In genomic region chr3:60839242-60839641, GRCh38 we compare ENCODE assay signal across 16 cellular contexts.
A peak's percentile ranks its signal among the peaks of the same experiment; 100 is the strongest.
DNase-seq lines count a peak whose midpoint lies in the region; ATAC-seq, FAIRE-seq and TF ChIP-seq lines count a peak whose summit lies in the region.
"Had no signal": no experiment of that assay in that cellular context is flagged by ENCODE, and none has a peak within 500 bp of the region (broad histone marks: within the 10 kb centered on the region; RNA-seq: fewer than 3 reads in every experiment).

No MANE protein-coding gene starts in this region.

- intact Hi-C loops in left ventricle myocardium superior (cut with micrococcal nuclease), result no loop called here
- intact Hi-C loops in heart right ventricle (cut with DNase I), result no loop called here

- no peaks in the 10 kb centered on the region for H3K36me3 Mint-ChIP-seq in stimulated activated naive B cell treated with anti-CD40 and anti-IgM and Interleukin-4, amounts not matched to agents 10 μg/mL and 1 μg/mL and 100 μg/mL, for 72 hours

- TF ChIP-seq RAD21 in liver (IDR thresholded peaks at IDR 0.05), result peak; percentile 27 to 29

- FAIRE-seq in RCC 7860 (lab: Jason Lieb, UNC), result no peak

- no peak overlapping the region for H3K27ac Mint-ChIP-seq in stimulated activated naive B cell treated with anti-CD40 and anti-IgM and Interleukin-4, amounts not matched to agents 10 μg/mL and 1 μg/mL and 100 μg/mL, for 72 hours
- H3K27ac Mint-ChIP-seq: activated CD4-positive, alpha-beta T cell treated with anti-CD3 and anti-CD28 coated beads, Interleukin-2, amount 10 ng/mL, durations not matched to agents 7 days and 5 days; activated T-helper 2 cell treated with anti-CD3 and anti-CD28 coated beads, Interferon-gamma antibody, Interleukin-2, Interleukin-4, amounts not matched to agents 10 μg/mL and 5 μg/mL and 100 μg/mL, durations not matched to agents 14 hours and 24 hours and 36 hours had no signal

- no peak overlapping the region for H3K4me3 ChIP-seq in heart right ventricle
- no peak overlapping the region for H3K4me3 ChIP-seq in choroid plexus epithelial cell (ENCODE audit: low read depth, low read length)
- no peak overlapping the region for H3K4me3 ChIP-seq in liver (ENCODE audit: low read depth in 1 of 3, low read length in 3 of 3)
- H3K4me3 ChIP-seq: SK-N-MC, vagina had no signal

- TF ChIP-seq CTCF in heart right ventricle (IDR thresholded peaks at IDR 0.05) (peak in 4 of 9 donors; percentile 8 to 45 (median 32)), choroid plexus epithelial cell (conservative IDR thresholded peaks at IDR 0.05; ENCODE audit: low read depth, low read length) (no peak), liver (IDR thresholded peaks at IDR 0.05; ENCODE audit: low read depth, low read length, missing input control) (no peak)

- H3K9me3 Mint-ChIP-seq in stimulated activated naive B cell treated with anti-CD40 and anti-IgM and Interleukin-4, amounts not matched to agents 10 μg/mL and 1 μg/mL and 100 μg/mL, for 72 hours, result peaks cover 0 to 2% of the 10 kb centered on the region in 2 donors
- H3K9me3 Mint-ChIP-seq: activated CD4-positive, alpha-beta T cell treated with anti-CD3 and anti-CD28 coated beads, Interleukin-2, amount 10 ng/mL, durations not matched to agents 7 days and 5 days; activated T-helper 2 cell treated with anti-CD3 and anti-CD28 coated beads, Interferon-gamma antibody, Interleukin-2, Interleukin-4, amounts not matched to agents 10 μg/mL and 5 μg/mL and 100 μg/mL, durations not matched to agents 14 hours and 24 hours and 36 hours had no signal

- no peaks in the 10 kb centered on the region for H3K27me3 Mint-ChIP-seq in stimulated activated naive B cell treated with anti-CD40 and anti-IgM and Interleukin-4, amounts not matched to agents 10 μg/mL and 1 μg/mL and 100 μg/mL, for 72 hours
- H3K27me3 Mint-ChIP-seq: activated CD4-positive, alpha-beta T cell treated with anti-CD3 and anti-CD28 coated beads, Interleukin-2, amount 10 ng/mL, durations not matched to agents 7 days and 5 days had no signal

- H3K9me3 ChIP-seq in heart right ventricle (peaks cover 0 to under 1% (median 0%) of the 10 kb centered on the region in 11 donors), liver (ENCODE audit: control insufficient read depth in 4 of 4, low read length in 3 of 4) (no peaks in the 10 kb centered on the region)
- H3K9me3 ChIP-seq: vagina had no signal

- H3K27ac ChIP-seq in heart right ventricle (no peak overlapping the region), liver (ENCODE audit: low read depth in 1 of 2, low read length in 2 of 2) (no peak overlapping the region)
- H3K27ac ChIP-seq: epithelial cell of prostate, HL-60, SK-N-MC, vagina had no signal

- 60 to 65% methylated on average over 4 of the region's 4 CpGs for WGBS in heart right ventricle, 2 donors
- WGBS in liver, result 88% methylated on average over 4 of the region's 4 CpGs

- no peak overlapping the region for H3K9ac ChIP-seq in liver (ENCODE audit: low read depth in 1 of 2, low read length in 2 of 2)

- H3K4me1 ChIP-seq in heart right ventricle (no peaks in the 10 kb centered on the region), liver (ENCODE audit: control insufficient read depth in 4 of 4, insufficient read depth in 4 of 4, low read length in 3 of 4) (peaks cover 2 to 14% (median 10%) of the 10 kb centered on the region in 4 donors)
- H3K4me1 ChIP-seq: vagina had no signal

- H3K36me3 ChIP-seq in heart right ventricle (no peaks in the 10 kb centered on the region), liver (ENCODE audit: control insufficient read depth in 4 of 4, insufficient read depth in 3 of 4, low read depth in 1 of 4, low read length in 3 of 4) (no peaks in the 10 kb centered on the region)
- H3K36me3 ChIP-seq: vagina had no signal

- H3K27me3 ChIP-seq in heart right ventricle (no peaks in the 10 kb centered on the region), liver (ENCODE audit: control insufficient read depth in 4 of 4, insufficient read depth in 4 of 4, low read length in 3 of 4) (no peaks in the 10 kb centered on the region)
- H3K27me3 ChIP-seq: vagina had no signal

- H3K4me1 Mint-ChIP-seq in stimulated activated naive B cell treated with anti-CD40 and anti-IgM and Interleukin-4, amounts not matched to agents 10 μg/mL and 1 μg/mL and 100 μg/mL, for 72 hours, result no peaks in the 10 kb centered on the region
- H3K4me1 Mint-ChIP-seq: activated CD4-positive, alpha-beta T cell treated with anti-CD3 and anti-CD28 coated beads, Interleukin-2, amount 10 ng/mL, durations not matched to agents 7 days and 5 days had no signal

- no peak overlapping the region for H3K4me3 Mint-ChIP-seq in stimulated activated naive B cell treated with anti-CD40 and anti-IgM and Interleukin-4, amounts not matched to agents 10 μg/mL and 1 μg/mL and 100 μg/mL, for 72 hours
- H3K4me3 Mint-ChIP-seq: activated CD4-positive, alpha-beta T cell treated with anti-CD3 and anti-CD28 coated beads, Interleukin-2, amount 10 ng/mL, durations not matched to agents 7 days and 5 days had no signal

- ATAC-seq in left ventricle myocardium superior, result peak; percentile 42
- no peak for ATAC-seq in heart right ventricle
- no peak for ATAC-seq in stimulated activated naive B cell treated with anti-CD40 and anti-IgM and Interleukin-4, amounts not matched to agents 10 μg/mL and 1 μg/mL and 100 μg/mL, for 72 hours (replicated peaks)

- DNase-seq in left ventricle myocardium superior, result no peak
- no peak for DNase-seq in heart right ventricle
- DNase-seq in choroid plexus epithelial cell (ENCODE audit: low read depth), result peak; percentile 4
- DNase-seq in stimulated activated CD4-positive, alpha-beta T cell treated with anti-CD3 and anti-CD28 coated beads, Interleukin-15, amount 100 ng/mL, for 24 hours, result no peak
- no peak for DNase-seq in stimulated activated naive B cell treated with anti-CD40 and anti-IgM and Interleukin-4, amounts not matched to agents 10 μg/mL and 1 μg/mL and 100 μg/mL, for 72 hours
- no peak for DNase-seq in stimulated activated CD4-positive, alpha-beta T cell treated with anti-CD3 and anti-CD28 coated beads, Interleukin-1b, Interleukin-23, amount 100 ng/mL, for 48 hours
- DNase-seq in RCC 7860 (ENCODE audit: low spot score), result no peak
- DNase-seq: activated CD4-positive, alpha-beta T cell treated with anti-CD3 and anti-CD28 coated beads, Interleukin-2, amount 10 ng/mL, durations not matched to agents 7 days and 5 days; GDM1; NCI-H510A treated with DMSO at 0.1 percent for 48 hours had no signal

TF ChIP-seq in liver, 16 proteins besides CTCF, POLR2A, EP300 and RAD21:
- TF ChIP-seq YY1 (IDR thresholded peaks at IDR 0.05) (no peak), RXRA (IDR thresholded peaks at IDR 0.05) (no peak), GABPA (IDR thresholded peaks at IDR 0.05 in 1 of 2, conservative IDR thresholded peaks at IDR 0.05 in 1 of 2) (no peak), HNF4G (IDR thresholded peaks at IDR 0.05) (no peak), SP1 (IDR thresholded peaks at IDR 0.05) (no peak)
